In the genomic region with DNA sequence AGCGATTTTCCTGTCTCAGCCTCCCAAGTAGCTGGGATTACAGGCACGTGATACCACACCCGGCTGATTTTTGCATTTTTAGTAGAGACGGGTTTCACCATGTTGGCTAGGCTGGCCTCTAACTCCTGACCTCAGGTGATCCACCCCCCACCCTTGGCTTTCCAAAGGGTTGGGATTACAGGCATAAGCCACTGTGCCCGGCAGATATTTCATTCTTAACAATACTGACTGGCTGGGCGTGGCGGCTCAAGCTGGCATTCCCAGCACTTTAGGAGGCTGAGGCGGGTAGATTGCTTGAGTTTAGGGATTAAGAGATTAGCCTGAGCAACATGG, we compare ENCODE assay signal across 9 cellular contexts. TPM values are rescaled to one million over a fixed set of nuclear protein-coding genes. Genes with fewer than 3 reads are reported as not detected.
DNase-seq lines count a peak whose midpoint lies in the region; ATAC-seq, FAIRE-seq and TF ChIP-seq lines count a peak whose summit lies in the region.
"Had no signal": no experiment of that assay in that cellular context is flagged by ENCODE, and none has a peak within 500 bp of the region (broad histone marks: within the 10 kb centered on the region; RNA-seq: fewer than 3 reads in every experiment).

No MANE protein-coding gene starts in this region.

- WGBS in sigmoid colon, 2 donors: 37 to 80% methylated on average over 8 of the region's 8 CpGs

- H3K36me3 ChIP-seq in astrocyte (ENCODE audit: insufficient read depth, low read length): peaks cover 5% of the 10 kb centered on the region
- peaks cover 0 to 33% (median 8%) of the 10 kb centered on the region in 4 donors for H3K36me3 ChIP-seq in sigmoid colon

- H3K4me3 ChIP-seq in LNCaP clone FGC (ENCODE audit: low read depth, low read length) (peak overlapping the region; percentile 88), astrocyte (ENCODE audit: insufficient read depth, low read depth, low read length) (no peak overlapping the region), sigmoid colon (no peak overlapping the region)

- DNase-seq in activated CD8-positive, alpha-beta memory T cell treated with anti-CD3 and anti-CD28 coated beads, Interleukin-2, amount 10 ng/mL, durations not matched to agents 7 days and 5 days: no peak
- DNase-seq in activated CD8-positive, alpha-beta memory T cell treated with anti-CD3 and anti-CD28 coated beads, Interleukin-2, amount 50 U/mL, for 48 hours: no peak
- no peak for DNase-seq in LNCaP clone FGC (ENCODE audit: low read depth)
- DNase-seq in astrocyte (ENCODE audit: low read depth): no peak
- DNase-seq in sigmoid colon: no peak
- DNase-seq in germinal center (ENCODE audit: low spot score): no peak

- H3K79me2 ChIP-seq in astrocyte (ENCODE audit: insufficient read depth, low read length): peaks cover 45% of the 10 kb centered on the region

- H3K9ac ChIP-seq in astrocyte (ENCODE audit: low read length): no peak overlapping the region

- FAIRE-seq in astrocyte (lab: Jason Lieb, UNC): peak; percentile 41

- H3K27me3 Mint-ChIP-seq in activated CD8-positive, alpha-beta memory T cell treated with anti-CD3 and anti-CD28 coated beads, Interleukin-2, amount 10 ng/mL, durations not matched to agents 7 days and 5 days: no peaks in the 10 kb centered on the region
- no peaks in the 10 kb centered on the region for H3K27me3 Mint-ChIP-seq in astrocyte (ENCODE audit: low read depth, unreplicated experiment)
- H3K27me3 Mint-ChIP-seq: dendritic cell treated with granulocyte-macrophage colony-stimulating factor and Interleukin-4, amounts not matched to agents 40 ng/mL and 50 ng/mL, for 4 days had no signal

- TF ChIP-seq CTCF in LNCaP clone FGC (IDR thresholded peaks at IDR 0.05; ENCODE audit: control insufficient read depth, extremely low read depth, insufficient read depth): no peak
- no peak for TF ChIP-seq CTCF in astrocyte (IDR thresholded peaks at IDR 0.05; ENCODE audit: insufficient read depth, low read depth, low read length)
- no peak for TF ChIP-seq CTCF in sigmoid colon (IDR thresholded peaks at IDR 0.05)

- peaks cover 20% of the 10 kb centered on the region for H3K4me1 Mint-ChIP-seq in activated CD8-positive, alpha-beta memory T cell treated with anti-CD3 and anti-CD28 coated beads, Interleukin-2, amount 10 ng/mL, durations not matched to agents 7 days and 5 days
- H3K4me1 Mint-ChIP-seq in astrocyte (ENCODE audit: low read depth, unreplicated experiment): peaks cover 11% of the 10 kb centered on the region

- H3K27ac ChIP-seq in astrocyte (ENCODE audit: low read depth, low read length) (no peak overlapping the region), sigmoid colon (peak overlapping the region; percentile 21 to 98 (median 95))

- peak overlapping the region; percentile 92 for H3K4me2 ChIP-seq in astrocyte (ENCODE audit: low read length)

- H3K9me3 ChIP-seq in astrocyte (ENCODE audit: insufficient read depth, low read depth, low read length): no peaks in the 10 kb centered on the region
- H3K9me3 ChIP-seq in sigmoid colon: no peaks in the 10 kb centered on the region

- no peak overlapping the region for H2AFZ ChIP-seq in astrocyte (ENCODE audit: low read depth, low read length)

- no peak for TF ChIP-seq EP300 in sigmoid colon (IDR thresholded peaks at IDR 0.05)

- CTCF ChIA-PET in activated CD8-positive, alpha-beta memory T cell treated with anti-CD3 and anti-CD28 coated beads, Interleukin-2, amount 10 ng/mL, durations not matched to agents 7 days and 5 days (lab: Charles Lee): no interaction called here

- no peak for TF ChIP-seq POLR2A in sigmoid colon (IDR thresholded peaks at IDR 0.05)

- intact Hi-C loops in sigmoid colon (cut with DNase I): loop anchor here (10.0 kb wide), 1 partner anchor 224 kb away; no protein-coding TSS in a partner anchor

- ATAC-seq in activated CD8-positive, alpha-beta memory T cell treated with anti-CD3 and anti-CD28 coated beads, Interleukin-2, amount 10 ng/mL, durations not matched to agents 7 days and 5 days: no peak
- no peak for ATAC-seq in GM18873 (IDR thresholded peaks at IDR 0.05; ENCODE audit: low FRiP score, unreplicated experiment)
- ATAC-seq in GM19395 (IDR thresholded peaks at IDR 0.05; ENCODE audit: unreplicated experiment): no peak

- H4K20me1 ChIP-seq in astrocyte (ENCODE audit: insufficient read depth, low read length): peaks cover 14% of the 10 kb centered on the region

- H3K4me1 ChIP-seq in astrocyte (ENCODE audit: insufficient read depth, low read length) (peaks cover 3% of the 10 kb centered on the region), sigmoid colon (peaks cover 0 to 19% (median 17%) of the 10 kb centered on the region in 4 donors)

- no peak overlapping the region for H3K27ac Mint-ChIP-seq in activated CD8-positive, alpha-beta memory T cell treated with anti-CD3 and anti-CD28 coated beads, Interleukin-2, amount 10 ng/mL, durations not matched to agents 7 days and 5 days
- no peak overlapping the region for H3K27ac Mint-ChIP-seq in astrocyte (ENCODE audit: unreplicated experiment)

- H3K4me3 Mint-ChIP-seq in activated CD8-positive, alpha-beta memory T cell treated with anti-CD3 and anti-CD28 coated beads, Interleukin-2, amount 10 ng/mL, durations not matched to agents 7 days and 5 days: peak overlapping the region; percentile 9
- H3K4me3 Mint-ChIP-seq in astrocyte (ENCODE audit: unreplicated experiment): peak overlapping the region; percentile 93

- H3K9me3 Mint-ChIP-seq in activated CD8-positive, alpha-beta memory T cell treated with anti-CD3 and anti-CD28 coated beads, Interleukin-2, amount 10 ng/mL, durations not matched to agents 7 days and 5 days (ENCODE audit: low read depth): no peaks in the 10 kb centered on the region
- no peaks in the 10 kb centered on the region for H3K9me3 Mint-ChIP-seq in astrocyte (ENCODE audit: unreplicated experiment)
- H3K9me3 Mint-ChIP-seq: dendritic cell treated with granulocyte-macrophage colony-stimulating factor and Interleukin-4, amounts not matched to agents 40 ng/mL and 50 ng/mL, for 4 days had no signal

- H3K36me3 Mint-ChIP-seq in activated CD8-positive, alpha-beta memory T cell treated with anti-CD3 and anti-CD28 coated beads, Interleukin-2, amount 10 ng/mL, durations not matched to agents 7 days and 5 days: peaks cover 9% of the 10 kb centered on the region
- peaks cover 7% of the 10 kb centered on the region for H3K36me3 Mint-ChIP-seq in astrocyte (ENCODE audit: low read depth, unreplicated experiment)

- H3K27me3 ChIP-seq in astrocyte (ENCODE audit: insufficient read depth, low read length) (no peaks in the 10 kb centered on the region), sigmoid colon (no peaks in the 10 kb centered on the region)

RNA-seq across cellular contexts. Expression of a gene that starts 1.3 kb away (rescaled TPM):
- 10 to 100 TPM; 65.1 to 86.9 TPM for total RNA-seq in activated CD8-positive, alpha-beta memory T cell treated with anti-CD3 and anti-CD28 coated beads, Interleukin-2, amount 10 ng/mL, durations not matched to agents 7 days and 5 days
- 88.2 and 101 TPM in 2 replicates for total RNA-seq in astrocyte
- total RNA-seq in sigmoid colon: 100 to 1,000 TPM in 2 of 4 donors, 10 to 100 TPM in 2; 83.1 to 103 (median 94.9) TPM
- 10 to 100 TPM; 65.0 to 80.8 (median 77.5) TPM for polyA plus RNA-seq in sigmoid colon

RNA-seq across cellular contexts. Expression of a gene that starts 1.5 kb away (rescaled TPM):
- total RNA-seq in activated CD8-positive, alpha-beta memory T cell treated with anti-CD3 and anti-CD28 coated beads, Interleukin-2, amount 10 ng/mL, durations not matched to agents 7 days and 5 days: 10 to 100 TPM; 52.9 to 53.2 TPM
- total RNA-seq in astrocyte (57.7 and 58.2 TPM in 2 replicates), sigmoid colon (10 to 100 TPM; 37.7 to 59.6 (median 45.7) TPM)
- 10 to 100 TPM; 38.4 to 63.1 (median 53.4) TPM for polyA plus RNA-seq in sigmoid colon

RNA-seq across cellular contexts. Expression of a gene that starts 12.4 kb away (rescaled TPM):
- total RNA-seq in activated CD8-positive, alpha-beta memory T cell treated with anti-CD3 and anti-CD28 coated beads, Interleukin-2, amount 10 ng/mL, durations not matched to agents 7 days and 5 days: 10 to 100 TPM; 13.0 to 21.0 TPM
- total RNA-seq in astrocyte (54.3 and 60.8 TPM in 2 replicates), sigmoid colon (10 to 100 TPM in 1 of 4 donors, 1 to 10 TPM in 3; 5.6 to 20.2 (median 6.0) TPM)
- 10 to 100 TPM in 1 of 3 donors, 1 to 10 TPM in 2; 6.0 to 43.9 (median 9.0) TPM for polyA plus RNA-seq in sigmoid colon

RNA-seq across cellular contexts. Expression of a gene that starts 19.8 kb away (rescaled TPM):
- 100 to 1,000 TPM; 168 to 252 TPM for total RNA-seq in activated CD8-positive, alpha-beta memory T cell treated with anti-CD3 and anti-CD28 coated beads, Interleukin-2, amount 10 ng/mL, durations not matched to agents 7 days and 5 days
- total RNA-seq in astrocyte (12.5 and 13.4 TPM in 2 replicates), sigmoid colon (1 to 10 TPM; 2.4 to 6.9 (median 4.4) TPM)
- 10 to 100 TPM in 1 of 3 donors, 1 to 10 TPM in 2; 6.6 to 42.0 (median 6.7) TPM for polyA plus RNA-seq in sigmoid colon

RNA-seq across cellular contexts. Expression of a gene that starts 58.4 kb away (rescaled TPM):
- total RNA-seq in activated CD8-positive, alpha-beta memory T cell treated with anti-CD3 and anti-CD28 coated beads, Interleukin-2, amount 10 ng/mL, durations not matched to agents 7 days and 5 days: 10 to 100 TPM; 56.9 to 65.2 TPM
- total RNA-seq in astrocyte: 56.1 and 62.5 TPM in 2 replicates
- 10 to 100 TPM; 33.6 to 41.4 (median 38.0) TPM for total RNA-seq in sigmoid colon
- polyA plus RNA-seq in sigmoid colon: 10 to 100 TPM; 22.4 to 39.3 (median 24.6) TPM
